ENCODE assay signal across 16 cellular contexts in the genomic region with DNA sequence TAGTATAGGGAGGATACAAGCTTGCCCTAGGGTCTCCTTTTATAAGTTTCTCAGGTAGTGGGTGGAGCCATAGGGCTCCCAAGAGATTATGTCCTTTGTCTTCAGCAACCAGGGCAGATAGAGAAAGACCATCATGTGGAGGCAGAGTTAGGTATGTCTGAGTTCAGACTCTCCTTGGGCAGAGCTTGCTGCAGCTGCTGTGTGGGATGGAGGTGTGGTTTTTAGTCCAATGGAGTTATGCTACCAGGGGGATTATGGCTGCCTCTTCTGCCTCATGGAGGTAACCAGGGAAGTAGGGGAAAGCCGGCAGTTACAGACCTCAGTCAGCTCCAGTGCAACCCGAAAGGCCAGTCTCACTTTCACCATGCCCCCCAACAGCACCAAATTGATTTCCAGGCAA.
DNase-seq lines count a peak whose midpoint lies in the region; ATAC-seq and TF ChIP-seq lines count a peak whose summit lies in the region.
"Had no signal": no experiment of that assay in that cellular context is flagged by ENCODE, and none has a peak within 500 bp of the region (broad histone marks: within the 10 kb centered on the region; RNA-seq: fewer than 3 reads in every experiment).

No MANE protein-coding gene starts in this region.

- TF ChIP-seq CTCF in Loucy (conservative IDR thresholded peaks at IDR 0.05; ENCODE audit: low read length) = no peak
- no peak for TF ChIP-seq CTCF in GM13976 (IDR thresholded peaks at IDR 0.05; ENCODE audit: borderline replicate concordance, control extremely low read depth, extremely low read depth, insufficient read depth, missing control alignments)
- TF ChIP-seq CTCF in adrenal gland (IDR thresholded peaks at IDR 0.05) = no peak

- no peaks in the 10 kb centered on the region for H3K36me3 ChIP-seq in Loucy (ENCODE audit: insufficient read depth, low read length)
- H3K36me3 ChIP-seq in adrenal gland (replicated peaks in 1 of 2) = no peaks in the 10 kb centered on the region
- H3K36me3 ChIP-seq: BE2C, HAP-1 had no signal

- intact Hi-C loops in adrenal gland (cut with DNase I) = no loop called here

- H3K27me3 ChIP-seq in Loucy (ENCODE audit: insufficient read depth, low read length, poor library complexity, severe bottlenecking) (no peaks in the 10 kb centered on the region), adrenal gland (no peaks in the 10 kb centered on the region)
- H3K27me3 ChIP-seq: BE2C had no signal

- H3K4me1 ChIP-seq in Loucy (ENCODE audit: insufficient read depth, low read length, poor library complexity, severe bottlenecking) = peaks cover 9% of the 10 kb centered on the region
- H3K4me1 ChIP-seq in adrenal gland (replicated peaks in 1 of 2) = no peaks in the 10 kb centered on the region
- H3K4me1 ChIP-seq: BE2C, HAP-1 had no signal

- H3K9me3 Mint-ChIP-seq in stimulated activated memory B cell treated with anti-CD40 and anti-IgM and Interleukin-4, amounts not matched to agents 10 μg/mL and 1 μg/mL and 100 μg/mL, for 72 hours = no peaks in the 10 kb centered on the region
- H3K9me3 Mint-ChIP-seq: CD4-positive, alpha-beta T cell had no signal

- no peak overlapping the region for H3K4me3 ChIP-seq in Loucy (ENCODE audit: low read length, poor library complexity, severe bottlenecking)
- H3K4me3 ChIP-seq in adrenal gland = no peak overlapping the region
- H3K4me3 ChIP-seq: HAP-1 had no signal

- peak overlapping the region; percentile 75 for H2AFZ ChIP-seq in Loucy (ENCODE audit: low read length)

- TF ChIP-seq POLR2A in adrenal gland (IDR thresholded peaks at IDR 0.05) = no peak

- no peaks in the 10 kb centered on the region for H3K4me1 Mint-ChIP-seq in stimulated activated memory B cell treated with anti-CD40 and anti-IgM and Interleukin-4, amounts not matched to agents 10 μg/mL and 1 μg/mL and 100 μg/mL, for 72 hours
- H3K4me1 Mint-ChIP-seq: IgD-negative memory B cell had no signal

- no peak overlapping the region for H3K4me3 Mint-ChIP-seq in stimulated activated memory B cell treated with anti-CD40 and anti-IgM and Interleukin-4, amounts not matched to agents 10 μg/mL and 1 μg/mL and 100 μg/mL, for 72 hours
- H3K4me3 Mint-ChIP-seq: CD4-positive, alpha-beta T cell; IgD-negative memory B cell had no signal

- H3K36me3 Mint-ChIP-seq in stimulated activated memory B cell treated with anti-CD40 and anti-IgM and Interleukin-4, amounts not matched to agents 10 μg/mL and 1 μg/mL and 100 μg/mL, for 72 hours = no peaks in the 10 kb centered on the region
- H3K36me3 Mint-ChIP-seq: IgD-negative memory B cell had no signal

- H3K9ac ChIP-seq in Loucy (ENCODE audit: low read depth, low read length, poor library complexity, severe bottlenecking) = no peak overlapping the region

- H3K27ac Mint-ChIP-seq in stimulated activated memory B cell treated with anti-CD40 and anti-IgM and Interleukin-4, amounts not matched to agents 10 μg/mL and 1 μg/mL and 100 μg/mL, for 72 hours = no peak overlapping the region
- H3K27ac Mint-ChIP-seq: CD4-positive, alpha-beta T cell; IgD-negative memory B cell had no signal

- H3K9me2 ChIP-seq in Loucy (replicated peaks; ENCODE audit: low read depth, low read length) = no peaks in the 10 kb centered on the region

- 89 to 97% (median 94%) methylated on average over 2 of the region's 2 CpGs; no CpG with 5 or more reads in 1 of the 4 donors for WGBS in adrenal gland, 4 donors

- DNase-seq in myocyte (ENCODE audit: low read depth) = peak; percentile 60
- DNase-seq in GM13976 (ENCODE audit: low spot score) = no peak
- no peak for DNase-seq in adrenal gland
- DNase-seq in glomerular visceral epithelial cell (ENCODE audit: extremely low spot score) = no peak
- DNase-seq: ACHN; BE2C; CD4-positive, alpha-beta T cell; DMS153; DMS79; GF-D8 had no signal

- H3F3A ChIP-seq in Loucy (ENCODE audit: low read depth) = no peaks in the 10 kb centered on the region

- peaks cover 9% of the 10 kb centered on the region for H3K27me3 Mint-ChIP-seq in stimulated activated memory B cell treated with anti-CD40 and anti-IgM and Interleukin-4, amounts not matched to agents 10 μg/mL and 1 μg/mL and 100 μg/mL, for 72 hours
- H3K27me3 Mint-ChIP-seq: CD4-positive, alpha-beta T cell; IgD-negative memory B cell had no signal

- in situ Hi-C loops in GM13976 (cut with MboI; ENCODE audit: low sequenced_read_pairs, unreplicated experiment) = no loop called here

- H3K9me3 ChIP-seq in Loucy (ENCODE audit: insufficient read depth, low read depth, low read length) (no peaks in the 10 kb centered on the region), adrenal gland (replicated peaks in 1 of 3) (no peaks in the 10 kb centered on the region)
- H3K9me3 ChIP-seq: BE2C, HAP-1 had no signal

- no peaks in the 10 kb centered on the region for H4K20me1 ChIP-seq in Loucy (ENCODE audit: insufficient read depth, low read length, poor library complexity, severe bottlenecking)

- H3K4me2 ChIP-seq in Loucy (ENCODE audit: low read depth, low read length, poor library complexity, severe bottlenecking) = no peak overlapping the region

- no peaks in the 10 kb centered on the region for H3K79me2 ChIP-seq in Loucy (ENCODE audit: insufficient read depth, low read length)

- ATAC-seq in stimulated activated memory B cell treated with anti-CD40 and anti-IgM and Interleukin-4, amounts not matched to agents 10 μg/mL and 1 μg/mL and 100 μg/mL, for 72 hours = peak; percentile 31
- ATAC-seq: HepG2 had no signal

- H3K27ac ChIP-seq in adrenal gland = no peak overlapping the region
- H3K27ac ChIP-seq: C4-2B had no signal
